ENCODE assay signal across 2 cellular contexts in the genomic region with DNA sequence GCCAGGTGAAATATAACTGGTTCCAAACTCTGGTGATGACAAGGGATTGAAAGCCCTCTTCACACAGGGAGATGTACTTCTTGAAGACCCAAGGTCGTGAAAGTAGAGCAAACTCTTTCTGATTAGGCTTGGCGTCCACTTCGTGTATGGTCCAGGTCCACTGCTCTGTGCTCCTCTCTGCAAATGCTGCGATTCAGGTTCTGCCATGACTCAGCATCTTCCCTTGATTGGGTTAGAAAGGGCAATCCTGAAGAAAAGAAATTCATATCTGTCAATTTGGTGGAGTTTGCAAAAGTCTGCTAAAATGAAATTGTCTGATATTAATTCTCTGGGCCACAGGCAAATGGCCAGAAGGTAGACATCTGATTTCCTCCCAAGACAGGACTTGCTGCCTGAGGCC.
TF ChIP-seq lines count a peak whose summit lies in the region.

No MANE protein-coding gene starts in this region.

TF ChIP-seq in A549, 52 proteins besides CTCF, POLR2A, EP300 and RAD21:
- TF ChIP-seq NFE2L2 (conservative IDR thresholded peaks at IDR 0.05; ENCODE audit: low read length) (peak; percentile 60), JUN (IDR thresholded peaks at IDR 0.05) (no peak), MAFK (IDR thresholded peaks at IDR 0.05; ENCODE audit: partially characterized antibody) (peak; percentile 40)
TF ChIP-seq in A549: peak in this region for 2.

TF ChIP-seq in IMR-90, 13 proteins besides CTCF, POLR2A, EP300 and RAD21:
- TF ChIP-seq NFE2L2 (IDR thresholded peaks at IDR 0.05; ENCODE audit: low read depth, low read length) (peak; percentile 35; the same call in 1 of the 2 replicates), SMC3 (IDR thresholded peaks at IDR 0.05; ENCODE audit: low read depth, low read length) (no peak)
